1 cellular context compared by ENCODE assay signal in the genomic region with DNA sequence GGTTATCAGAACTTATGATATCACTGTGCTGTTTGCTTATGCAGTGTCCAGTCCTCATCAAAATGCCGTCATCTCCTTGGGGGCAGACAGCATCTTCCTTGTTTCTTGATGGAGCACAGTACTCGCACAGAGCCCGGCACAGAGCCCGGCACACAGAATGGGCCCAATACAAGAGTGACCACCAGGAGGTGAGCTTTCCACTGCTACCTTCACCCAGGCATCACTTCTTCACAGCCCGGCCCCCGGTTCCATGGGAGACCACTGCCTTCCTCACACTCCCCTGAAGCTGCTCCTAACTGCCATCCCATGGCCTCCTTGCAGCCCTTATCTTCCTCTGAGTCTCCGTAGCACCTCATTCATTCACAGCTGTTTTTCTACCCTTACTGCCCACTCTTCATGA.
TF ChIP-seq lines count a peak whose summit lies in the region.

No MANE protein-coding gene starts in this region.

TF ChIP-seq in H1, 55 proteins besides CTCF, POLR2A, EP300 and RAD21 (continued from another document):
- TF ChIP-seq, protein P1, sequence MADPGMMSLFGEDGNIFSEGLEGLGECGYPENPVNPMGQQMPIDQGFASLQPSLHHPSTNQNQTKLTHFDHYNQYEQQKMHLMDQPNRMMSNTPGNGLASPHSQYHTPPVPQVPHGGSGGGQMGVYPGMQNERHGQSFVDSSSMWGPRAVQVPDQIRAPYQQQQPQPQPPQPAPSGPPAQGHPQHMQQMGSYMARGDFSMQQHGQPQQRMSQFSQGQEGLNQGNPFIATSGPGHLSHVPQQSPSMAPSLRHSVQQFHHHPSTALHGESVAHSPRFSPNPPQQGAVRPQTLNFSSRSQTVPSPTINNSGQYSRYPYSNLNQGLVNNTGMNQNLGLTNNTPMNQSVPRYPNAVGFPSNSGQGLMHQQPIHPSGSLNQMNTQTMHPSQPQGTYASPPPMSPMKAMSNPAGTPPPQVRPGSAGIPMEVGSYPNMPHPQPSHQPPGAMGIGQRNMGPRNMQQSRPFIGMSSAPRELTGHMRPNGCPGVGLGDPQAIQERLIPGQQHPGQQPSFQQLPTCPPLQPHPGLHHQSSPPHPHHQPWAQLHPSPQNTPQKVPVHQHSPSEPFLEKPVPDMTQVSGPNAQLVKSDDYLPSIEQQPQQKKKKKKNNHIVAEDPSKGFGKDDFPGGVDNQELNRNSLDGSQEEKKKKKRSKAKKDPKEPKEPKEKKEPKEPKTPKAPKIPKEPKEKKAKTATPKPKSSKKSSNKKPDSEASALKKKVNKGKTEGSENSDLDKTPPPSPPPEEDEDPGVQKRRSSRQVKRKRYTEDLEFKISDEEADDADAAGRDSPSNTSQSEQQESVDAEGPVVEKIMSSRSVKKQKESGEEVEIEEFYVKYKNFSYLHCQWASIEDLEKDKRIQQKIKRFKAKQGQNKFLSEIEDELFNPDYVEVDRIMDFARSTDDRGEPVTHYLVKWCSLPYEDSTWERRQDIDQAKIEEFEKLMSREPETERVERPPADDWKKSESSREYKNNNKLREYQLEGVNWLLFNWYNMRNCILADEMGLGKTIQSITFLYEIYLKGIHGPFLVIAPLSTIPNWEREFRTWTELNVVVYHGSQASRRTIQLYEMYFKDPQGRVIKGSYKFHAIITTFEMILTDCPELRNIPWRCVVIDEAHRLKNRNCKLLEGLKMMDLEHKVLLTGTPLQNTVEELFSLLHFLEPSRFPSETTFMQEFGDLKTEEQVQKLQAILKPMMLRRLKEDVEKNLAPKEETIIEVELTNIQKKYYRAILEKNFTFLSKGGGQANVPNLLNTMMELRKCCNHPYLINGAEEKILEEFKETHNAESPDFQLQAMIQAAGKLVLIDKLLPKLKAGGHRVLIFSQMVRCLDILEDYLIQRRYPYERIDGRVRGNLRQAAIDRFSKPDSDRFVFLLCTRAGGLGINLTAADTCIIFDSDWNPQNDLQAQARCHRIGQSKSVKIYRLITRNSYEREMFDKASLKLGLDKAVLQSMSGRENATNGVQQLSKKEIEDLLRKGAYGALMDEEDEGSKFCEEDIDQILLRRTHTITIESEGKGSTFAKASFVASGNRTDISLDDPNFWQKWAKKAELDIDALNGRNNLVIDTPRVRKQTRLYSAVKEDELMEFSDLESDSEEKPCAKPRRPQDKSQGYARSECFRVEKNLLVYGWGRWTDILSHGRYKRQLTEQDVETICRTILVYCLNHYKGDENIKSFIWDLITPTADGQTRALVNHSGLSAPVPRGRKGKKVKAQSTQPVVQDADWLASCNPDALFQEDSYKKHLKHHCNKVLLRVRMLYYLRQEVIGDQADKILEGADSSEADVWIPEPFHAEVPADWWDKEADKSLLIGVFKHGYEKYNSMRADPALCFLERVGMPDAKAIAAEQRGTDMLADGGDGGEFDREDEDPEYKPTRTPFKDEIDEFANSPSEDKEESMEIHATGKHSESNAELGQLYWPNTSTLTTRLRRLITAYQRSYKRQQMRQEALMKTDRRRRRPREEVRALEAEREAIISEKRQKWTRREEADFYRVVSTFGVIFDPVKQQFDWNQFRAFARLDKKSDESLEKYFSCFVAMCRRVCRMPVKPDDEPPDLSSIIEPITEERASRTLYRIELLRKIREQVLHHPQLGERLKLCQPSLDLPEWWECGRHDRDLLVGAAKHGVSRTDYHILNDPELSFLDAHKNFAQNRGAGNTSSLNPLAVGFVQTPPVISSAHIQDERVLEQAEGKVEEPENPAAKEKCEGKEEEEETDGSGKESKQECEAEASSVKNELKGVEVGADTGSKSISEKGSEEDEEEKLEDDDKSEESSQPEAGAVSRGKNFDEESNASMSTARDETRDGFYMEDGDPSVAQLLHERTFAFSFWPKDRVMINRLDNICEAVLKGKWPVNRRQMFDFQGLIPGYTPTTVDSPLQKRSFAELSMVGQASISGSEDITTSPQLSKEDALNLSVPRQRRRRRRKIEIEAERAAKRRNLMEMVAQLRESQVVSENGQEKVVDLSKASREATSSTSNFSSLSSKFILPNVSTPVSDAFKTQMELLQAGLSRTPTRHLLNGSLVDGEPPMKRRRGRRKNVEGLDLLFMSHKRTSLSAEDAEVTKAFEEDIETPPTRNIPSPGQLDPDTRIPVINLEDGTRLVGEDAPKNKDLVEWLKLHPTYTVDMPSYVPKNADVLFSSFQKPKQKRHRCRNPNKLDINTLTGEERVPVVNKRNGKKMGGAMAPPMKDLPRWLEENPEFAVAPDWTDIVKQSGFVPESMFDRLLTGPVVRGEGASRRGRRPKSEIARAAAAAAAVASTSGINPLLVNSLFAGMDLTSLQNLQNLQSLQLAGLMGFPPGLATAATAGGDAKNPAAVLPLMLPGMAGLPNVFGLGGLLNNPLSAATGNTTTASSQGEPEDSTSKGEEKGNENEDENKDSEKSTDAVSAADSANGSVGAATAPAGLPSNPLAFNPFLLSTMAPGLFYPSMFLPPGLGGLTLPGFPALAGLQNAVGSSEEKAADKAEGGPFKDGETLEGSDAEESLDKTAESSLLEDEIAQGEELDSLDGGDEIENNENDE (IDR thresholded peaks at IDR 0.05; ENCODE audit: insufficient replicate concordance, low read length), result no peak
- TF ChIP-seq CBX8 (IDR thresholded peaks at IDR 0.05; ENCODE audit: borderline replicate concordance, low read depth, low read length) (no peak), POLR2AphosphoS5 (IDR thresholded peaks at IDR 0.05; ENCODE audit: low read depth, low read length) (no peak), NANOG (IDR thresholded peaks at IDR 0.05; ENCODE audit: insufficient read depth, low read depth, low read length, poor library complexity, severe bottlenecking) (no peak)
